ENCODE assay signal across 24 cellular contexts in genomic region chr18:50742947-50743346, GRCh38.
"Had no signal": no experiment of that assay in that cellular context is flagged by ENCODE, and none has a peak within 500 bp of the region (broad histone marks: within the 10 kb centered on the region; RNA-seq: fewer than 3 reads in every experiment).

No MANE protein-coding gene starts in this region.

- H3K4me1 ChIP-seq: gastroesophageal sphincter, right lobe of liver, tibial artery had no signal

- H3K27ac ChIP-seq: coronary artery, epithelial cell of prostate, gastroesophageal sphincter, neural progenitor cell, right lobe of liver, skin epidermis, tibial artery had no signal

- H3K4me2 ChIP-seq: neural progenitor cell had no signal

- DNase-seq: activated CD4-positive, alpha-beta T cell treated with anti-CD3 and anti-CD28 coated beads, Interleukin-2, amount 10 ng/mL, durations not matched to agents 7 days and 5 days; activated CD4-positive, CD25-positive, alpha-beta regulatory T cell treated with anti-CD3 and anti-CD28 coated beads, Interleukin-2, amount 50 U/mL, for 72 hours; activated CD8-positive, alpha-beta memory T cell treated with anti-CD3 and anti-CD28 coated beads, Interleukin-2, amount 10 ng/mL, durations not matched to agents 7 days and 5 days; activated CD8-positive, alpha-beta T cell treated with anti-CD3 and anti-CD28 coated beads for 36 hours; activated effector memory CD4-positive, alpha-beta T cell treated with anti-CD3 and anti-CD28 coated beads, Interleukin-2, amount 50 U/mL, for 16 hours; activated naive CD4-positive, alpha-beta T cell treated with anti-CD3 and anti-CD28 coated beads, Interleukin-2, amount 10 ng/mL, durations not matched to agents 7 days and 5 days; activated T-cell treated with anti-CD3 and anti-CD28 coated beads for 4 hours; amygdala; cerebellar nuclear complex; head of caudate nucleus; hypothalamus; left ventricle myocardium superior; mammary epithelial cell; naive thymus-derived CD8-positive, alpha-beta T cell; posterior cingulate gyrus; right lobe of liver; stimulated activated CD4-positive, alpha-beta T cell treated with anti-CD3 and anti-CD28 coated beads, Interleukin-1b, Interleukin-23, amount 100 ng/mL, for 48 hours; substantia nigra; tibial artery had no signal

- H3K27me3 ChIP-seq: gastroesophageal sphincter, neural progenitor cell, right lobe of liver, tibial artery had no signal

- H3K9me3 ChIP-seq: right lobe of liver, tibial artery had no signal

- ATAC-seq: activated CD8-positive, alpha-beta memory T cell treated with anti-CD3 and anti-CD28 coated beads, Interleukin-2, amount 10 ng/mL, durations not matched to agents 7 days and 5 days; activated CD8-positive, alpha-beta T cell treated with anti-CD3 and anti-CD28 coated beads for 36 hours; gastroesophageal sphincter; left ventricle myocardium superior; naive thymus-derived CD8-positive, alpha-beta T cell; right lobe of liver had no signal

- H3K4me3 ChIP-seq: coronary artery, gastroesophageal sphincter, neural progenitor cell, right lobe of liver, skin epidermis, tibial artery had no signal

- H3K36me3 ChIP-seq: gastroesophageal sphincter, neural progenitor cell, right lobe of liver, tibial artery had no signal

- H2AFZ ChIP-seq: neural progenitor cell had no signal

- H3K9ac ChIP-seq: neural progenitor cell had no signal
